In the genomic region with DNA sequence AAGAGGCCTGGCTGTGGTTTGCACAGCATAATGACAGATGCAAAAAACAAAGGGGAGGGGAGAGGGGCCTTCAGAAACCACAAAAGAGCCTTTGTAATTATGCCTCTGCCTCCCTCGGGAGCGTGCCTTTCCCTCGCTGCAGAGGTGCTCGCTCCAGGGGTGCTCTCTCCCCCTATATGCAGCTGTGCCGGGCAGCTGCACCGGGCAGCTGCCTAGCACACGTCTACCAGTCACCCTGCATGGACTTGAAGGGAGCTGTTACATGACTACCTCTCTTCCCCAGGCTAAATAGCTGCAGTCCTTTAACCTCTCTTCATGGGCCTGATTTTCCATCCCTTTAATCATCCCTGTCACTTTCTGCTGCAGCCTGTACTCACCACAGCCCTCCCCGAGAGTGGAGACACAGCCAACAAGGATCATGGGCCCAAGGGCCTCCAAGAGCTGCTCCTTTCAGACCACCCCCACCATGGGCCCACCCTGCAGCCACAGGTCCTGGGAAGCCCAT, we compare ENCODE assay signal across 10 cellular contexts.
DNase-seq lines count a peak whose midpoint lies in the region; ATAC-seq and TF ChIP-seq lines count a peak whose summit lies in the region.
"Had no signal": no experiment of that assay in that cellular context is flagged by ENCODE, and none has a peak within 500 bp of the region (broad histone marks: within the 10 kb centered on the region; RNA-seq: fewer than 3 reads in every experiment).

No MANE protein-coding gene starts in this region.

- no peak for TF ChIP-seq EP300 in stomach (IDR thresholded peaks at IDR 0.05)

- H3K4me1 ChIP-seq in neuron (ENCODE audit: insufficient read depth, low read length): peaks cover 12% of the 10 kb centered on the region
- H3K4me1 ChIP-seq in stomach: peaks cover 0 to 11% (median 3%) of the 10 kb centered on the region in 4 donors

- DNase-seq in COLO829 (ENCODE audit: low spot score) (peak; percentile 35), NCI-H187 (lab: John Stamatoyannopoulos, UW) (peak; percentile 58 to 77), caudate nucleus (lab: John Stamatoyannopoulos, UW) (peak in 15 of 61 donors; percentile 4 to 42 (median 13)), stomach (no peak), OCI-M2 (lab: John Stamatoyannopoulos, UW; ENCODE audit: unreplicated experiment) (no peak), SKM-1 treated with dmso at 0.1 percent for 144 hours (lab: John Stamatoyannopoulos, UW; ENCODE audit: unreplicated experiment) (no peak)
- DNase-seq: activated naive CD4-positive, alpha-beta T cell treated with anti-CD3 and anti-CD28 coated beads, Interleukin-2, amount 50 U/mL, for 16 hours; stimulated activated CD4-positive, alpha-beta T cell treated with anti-CD3 and anti-CD28 coated beads, Interleukin-4, amount 100 ng/mL, for 24 hours had no signal

- no peak for ATAC-seq in HG03175 (IDR thresholded peaks at IDR 0.05; ENCODE audit: unreplicated experiment)

- H3K27me3 ChIP-seq in neuron (ENCODE audit: insufficient read depth, low read length): no peaks in the 10 kb centered on the region
- H3K27me3 ChIP-seq in stomach: no peaks in the 10 kb centered on the region

- peak overlapping the region; percentile 69 for H3K27ac ChIP-seq in caudate nucleus (ENCODE audit: low read depth, low read length)
- no peak overlapping the region for H3K27ac ChIP-seq in stomach

- TF ChIP-seq CTCF in stomach (IDR thresholded peaks at IDR 0.05): no peak

- H2AFZ ChIP-seq in neuron (ENCODE audit: low read depth, low read length): peak overlapping the region; percentile 52

- H3K36me3 ChIP-seq in neuron (ENCODE audit: insufficient read depth, low read length) (no peaks in the 10 kb centered on the region), stomach (no peaks in the 10 kb centered on the region)

- no peaks in the 10 kb centered on the region for H3K9me3 ChIP-seq in neuron (ENCODE audit: low read length)
- H3K9me3 ChIP-seq in stomach: no peaks in the 10 kb centered on the region

- no peak for TF ChIP-seq POLR2A in stomach (IDR thresholded peaks at IDR 0.05)

- intact Hi-C loops in stomach (cut with DNase I; ENCODE audit: low total_unique reads): no loop called here

- 48 to 59% (median 50%) methylated on average over 8 of the region's 8 CpGs for WGBS in stomach, 5 donors

- H3K4me3 ChIP-seq in neuron (ENCODE audit: low read length) (no peak overlapping the region), stomach (no peak overlapping the region)

Comparison
In these comparisons a context has a peak if more than half of its experiments do, and no peak if none do; other contexts are left out.
1. DNase-seq: peak in COLO829 (single experiment) and NCI-H187 (2 of 2); none in stomach (single experiment), OCI-M2 (single experiment) and SKM-1 treated with dmso at 0.1 percent for 144 hours (single experiment).